In genomic region chr16:53130193-53131049, GRCh38 we compare ENCODE assay signal across 8 cellular contexts.
DNase-seq lines count a peak whose midpoint lies in the region; ATAC-seq and TF ChIP-seq lines count a peak whose summit lies in the region.

No MANE protein-coding gene starts in this region.

- CTCF ChIA-PET in CD4-positive, alpha-beta memory T cell (lab: Charles Lee; ENCODE audit: partially characterized antibody) = interaction anchor here (0.8 to 2.3 kb wide), 9 partner anchors 10 to 75 kb away, joined by 3 to 17 read pairs (median 4); partner anchors contain the start of gene CHD9
- CTCF ChIA-PET in activated CD4-positive, alpha-beta memory T cell treated with anti-CD3 and anti-CD28 coated beads for 36 hours (lab: Charles Lee) = interaction anchor here (0.6 to 1.4 kb wide), 9 partner anchors 28 to 138 kb away, joined by 3 to 12 read pairs (median 3); partner anchors contain the start of gene CHD9

- intact Hi-C loops in CD4-positive, alpha-beta memory T cell (cut with micrococcal nuclease) = loop anchor here (1.0 to 5.0 kb wide), 10 partner anchors 30 to 572 kb away; partner anchors contain the start of genes AKTIP and RPGRIP1L
- intact Hi-C loops in activated CD4-positive, alpha-beta memory T cell treated with anti-CD3 and anti-CD28 coated beads for 36 hours (cut with micrococcal nuclease) = loop anchor here (1.0 to 10.0 kb wide), 8 partner anchors 30 to 574 kb away; partner anchors contain the start of genes AKTIP, FTO and RBL2
- intact Hi-C loops in lower lobe of right lung (cut with DNase I) = no loop called here

- H3K9me3 ChIP-seq in CD4-positive, alpha-beta memory T cell (ENCODE audit: control insufficient read depth in 1 of 2, low read length in 2 of 2) = no peaks in the 10 kb centered on the region
- H3K9me3 ChIP-seq in duodenal mucosa (ENCODE audit: control insufficient read depth in 1 of 2, low read length in 2 of 2) = no peaks in the 10 kb centered on the region
- no peaks in the 10 kb centered on the region for H3K9me3 ChIP-seq in lower lobe of right lung

- peaks cover 0 to 1% (median 0%) of the 10 kb centered on the region in 8 donors for H3K9me3 Mint-ChIP-seq in CD4-positive, alpha-beta memory T cell
- H3K9me3 Mint-ChIP-seq in activated CD4-positive, alpha-beta memory T cell treated with anti-CD3 and anti-CD28 coated beads for 36 hours = no peaks in the 10 kb centered on the region

- POLR2A ChIA-PET in CD4-positive, alpha-beta memory T cell (lab: Charles Lee; ENCODE audit: partially characterized antibody) = interaction anchor here (0.9 to 2.1 kb wide), 7 partner anchors 9 to 327 kb away, joined by 3 to 20 read pairs (median 4); partner anchors contain the start of genes CHD9 and RBL2
- POLR2A ChIA-PET in activated CD4-positive, alpha-beta memory T cell treated with anti-CD3 and anti-CD28 coated beads for 36 hours (lab: Charles Lee) = interaction anchor here (0.6 to 0.8 kb wide), 3 partner anchors 31 to 372 kb away, joined by 3 read pairs; partner anchors contain the start of gene RBL2

- H3K4me3 ChIP-seq in CD4-positive, alpha-beta memory T cell (ENCODE audit: low read length in 2 of 2) = peak overlapping the region; percentile 36 to 64
- H3K4me3 ChIP-seq in duodenal mucosa (ENCODE audit: low read depth in 1 of 2, low read length in 2 of 2) (peak overlapping the region; percentile 79 to 86), lower lobe of right lung (peak overlapping the region; percentile 80)

- TF ChIP-seq CTCF in lower lobe of right lung (IDR thresholded peaks at IDR 0.05) = peak; percentile 42

- peak overlapping the region; percentile 80 to 96 (median 86) for H3K27ac Mint-ChIP-seq in CD4-positive, alpha-beta memory T cell
- H3K27ac Mint-ChIP-seq in activated CD4-positive, alpha-beta memory T cell treated with anti-CD3 and anti-CD28 coated beads for 36 hours = no peak overlapping the region

- no peaks in the 10 kb centered on the region for H3K27me3 Mint-ChIP-seq in CD4-positive, alpha-beta memory T cell
- no peaks in the 10 kb centered on the region for H3K27me3 Mint-ChIP-seq in activated CD4-positive, alpha-beta memory T cell treated with anti-CD3 and anti-CD28 coated beads for 36 hours

- H3K9ac ChIP-seq in duodenal mucosa (ENCODE audit: low read depth in 1 of 2, low read length in 2 of 2) = peak overlapping the region; percentile 80 to 91

- H3K4me3 Mint-ChIP-seq in CD4-positive, alpha-beta memory T cell = peak overlapping the region; percentile 74 to 91 (median 84)
- peak overlapping the region; percentile 74 for H3K4me3 Mint-ChIP-seq in activated CD4-positive, alpha-beta memory T cell treated with anti-CD3 and anti-CD28 coated beads for 36 hours

- peaks cover 9 to 19% (median 14%) of the 10 kb centered on the region in 4 donors for H3K4me1 Mint-ChIP-seq in CD4-positive, alpha-beta memory T cell
- peaks cover 7% of the 10 kb centered on the region for H3K4me1 Mint-ChIP-seq in activated CD4-positive, alpha-beta memory T cell treated with anti-CD3 and anti-CD28 coated beads for 36 hours (ENCODE audit: low read depth)

- H3K27me3 ChIP-seq in CD4-positive, alpha-beta memory T cell (ENCODE audit: insufficient read depth, low read length) = no peaks in the 10 kb centered on the region
- H3K27me3 ChIP-seq in duodenal mucosa (ENCODE audit: control insufficient read depth in 1 of 2, insufficient read depth in 2 of 2, low read length in 2 of 2) (no peaks in the 10 kb centered on the region), lower lobe of right lung (ENCODE audit: low read depth) (no peaks in the 10 kb centered on the region)

- peak; percentile 85 for ATAC-seq in GM19452 (IDR thresholded peaks at IDR 0.05; ENCODE audit: unreplicated experiment)
- ATAC-seq in HG03575 (IDR thresholded peaks at IDR 0.05; ENCODE audit: extremely low read depth, insufficient number of reproducible peaks, low FRiP score, unreplicated experiment) = peak; percentile 49
- peak; percentile 96 to 97 for ATAC-seq in lower lobe of right lung

- peaks cover 0 to 4% of the 10 kb centered on the region in 2 donors for H3K36me3 Mint-ChIP-seq in CD4-positive, alpha-beta memory T cell
- no peaks in the 10 kb centered on the region for H3K36me3 Mint-ChIP-seq in activated CD4-positive, alpha-beta memory T cell treated with anti-CD3 and anti-CD28 coated beads for 36 hours

- H3K27ac ChIP-seq in CD4-positive, alpha-beta memory T cell (ENCODE audit: low read depth, low read length) = peak overlapping the region; percentile 55
- H3K27ac ChIP-seq in duodenal mucosa (ENCODE audit: low read depth, low read length) = peak overlapping the region; percentile 90
- peak overlapping the region; percentile 93 for H3K27ac ChIP-seq in lower lobe of right lung

- peak; percentile 95 to 96 (median 96) for DNase-seq in CD4-positive, alpha-beta memory T cell
- DNase-seq in NCI-H774 (lab: John Stamatoyannopoulos, UW) (peak; percentile 95), lower lobe of right lung (peak; percentile 98)
- peak; percentile 92 for DNase-seq in activated CD4-positive, alpha-beta memory T cell treated with anti-CD3 and anti-CD28 coated beads for 36 hours
- DNase-seq in stimulated activated CD4-positive, alpha-beta T cell treated with anti-CD3 and anti-CD28 coated beads, TNF-alpha, amount 100 ng/mL, for 1 hour (ENCODE audit: low read depth in 3 of 3, low spot score in 1 of 3) = peak; percentile 84 to 86 (median 85)

- peaks cover 8% of the 10 kb centered on the region for H3K4me1 ChIP-seq in CD4-positive, alpha-beta memory T cell (ENCODE audit: insufficient read depth, low read length)
- H3K4me1 ChIP-seq in duodenal mucosa (ENCODE audit: control insufficient read depth in 1 of 2, insufficient read depth in 2 of 2, low read length in 2 of 2) (peaks cover 13 to 19% of the 10 kb centered on the region in 2 donors), lower lobe of right lung (peaks cover 29% of the 10 kb centered on the region)

- no peaks in the 10 kb centered on the region for H3K36me3 ChIP-seq in CD4-positive, alpha-beta memory T cell (ENCODE audit: insufficient read depth, low read length)
- H3K36me3 ChIP-seq in duodenal mucosa (ENCODE audit: control insufficient read depth in 1 of 2, insufficient read depth in 2 of 2, low read length in 2 of 2) (no peaks in the 10 kb centered on the region), lower lobe of right lung (no peaks in the 10 kb centered on the region)

Comparison
In these comparisons a context has a peak if more than half of its experiments do, and no peak if none do; other contexts are left out.
1. Peak in every context shown above with its lines: DNase-seq, ATAC-seq, H3K4me3 ChIP-seq and H3K27ac ChIP-seq.